1 cellular context compared by ENCODE assay signal in genomic region chr3:50272538-50272910, GRCh38.
TF ChIP-seq lines count a peak whose summit lies in the region.

No MANE protein-coding gene starts in this region.

TF ChIP-seq in Ishikawa, 13 proteins besides CTCF, POLR2A, EP300 and RAD21:
- TF ChIP-seq TEAD4 (IDR thresholded peaks at IDR 0.05): peak; percentile 69
